ENCODE assay signal across 10 cellular contexts in the genomic region with DNA sequence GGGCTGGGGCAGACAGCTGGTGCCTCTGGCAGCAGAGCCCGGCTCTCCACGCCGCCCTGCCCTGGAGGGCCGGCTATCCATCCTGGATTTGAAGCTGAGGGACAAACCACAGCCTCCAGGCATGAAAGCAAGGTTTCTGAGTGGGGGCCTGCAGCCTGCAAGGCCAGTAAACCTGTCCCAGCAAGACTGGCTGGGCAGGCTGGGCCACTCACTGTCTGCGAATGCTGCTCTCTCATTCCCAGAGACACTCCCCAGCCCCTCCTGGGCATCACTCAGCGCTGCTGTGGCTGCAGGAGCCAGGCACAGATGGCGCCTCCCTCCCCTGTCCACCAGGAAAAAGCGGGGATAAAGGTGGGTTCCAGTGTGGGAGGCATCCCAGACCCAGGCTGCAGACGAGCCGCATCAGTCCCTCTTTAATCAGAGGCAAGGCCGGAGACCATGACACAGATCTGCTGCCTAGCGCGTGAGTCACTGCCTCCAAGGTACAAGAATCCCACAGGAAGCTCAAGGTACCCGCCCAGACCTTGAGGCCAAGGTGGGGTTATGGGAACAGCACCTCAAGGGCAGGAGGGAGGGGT.
DNase-seq lines count a peak whose midpoint lies in the region; ATAC-seq and TF ChIP-seq lines count a peak whose summit lies in the region.
"Had no signal": no experiment of that assay in that cellular context is flagged by ENCODE, and none has a peak within 500 bp of the region (broad histone marks: within the 10 kb centered on the region; RNA-seq: fewer than 3 reads in every experiment).

No MANE protein-coding gene starts in this region.

- peak overlapping the region; percentile 56 for H3K4me3 ChIP-seq in PC-3 (ENCODE audit: low read length)
- no peak overlapping the region for H3K4me3 ChIP-seq in prostate gland

- DNase-seq in GM03348 (ENCODE audit: low spot score), result peak; percentile 62
- peak; percentile 92 for DNase-seq in PC-3
- peak; percentile 70 for DNase-seq in prostate gland (ENCODE audit: low spot score)
- DNase-seq in NCI-H446 treated with DMSO at 0.1 percent for 48 hours (lab: John Stamatoyannopoulos, UW), result no peak
- DNase-seq in UCSD-AML1 (lab: John Stamatoyannopoulos, UW; ENCODE audit: unreplicated experiment), result no peak
- DNase-seq: erythroblast had no signal

- intact Hi-C loops in PC-3 (cut with micrococcal nuclease) (loop anchor here (2.0 kb wide), 1 partner anchor 119 kb away; a partner anchor contains a TSS), prostate gland (cut with DNase I) (no loop called here)

- H4K20me1 ChIP-seq in PC-3 (ENCODE audit: low read length), result no peaks in the 10 kb centered on the region

- CTCF ChIA-PET in PC-3 (lab: Charles Lee), result no interaction called here

- no peak for TF ChIP-seq POLR2A in prostate gland (IDR thresholded peaks at IDR 0.05)

- ATAC-seq in PC-3 (peak; percentile 87), esophagus mucosa (peak; percentile 91), HG03108 (IDR thresholded peaks at IDR 0.05; ENCODE audit: unreplicated experiment) (no peak), GM21381 (IDR thresholded peaks at IDR 0.05; ENCODE audit: unreplicated experiment) (no peak)
- ATAC-seq: activated T-helper 17 cell treated with anti-CD3 and anti-CD28 coated beads, Interleukin-2, amount 50 U/mL, for 72 hours had no signal

- H3K9me2 ChIP-seq in PC-3 (replicated peaks; ENCODE audit: low read length), result no peaks in the 10 kb centered on the region

- 0 out of 2 replicates have a peak overlapping the region, but pooled peaks have one; percentile 54 for H2AFZ ChIP-seq in PC-3 (ENCODE audit: low read length)

- POLR2A ChIA-PET in PC-3 (lab: Charles Lee; ENCODE audit: unreplicated experiment), result interaction anchor here (1.1 kb wide), 1 partner anchor 70 kb away, joined by 3 read pairs; no protein-coding TSS in a partner anchor

- peak overlapping the region; percentile 85 for H3K9ac ChIP-seq in PC-3 (ENCODE audit: low read length)

- 54% methylated on average over 10 of the region's 14 CpGs for WGBS in prostate gland

- H3K4me2 ChIP-seq in PC-3 (ENCODE audit: low read length), result peak overlapping the region; percentile 83

- peaks cover 6% of the 10 kb centered on the region for H3F3A ChIP-seq in PC-3 (ENCODE audit: low read length, unreplicated experiment)

- H3K4me1 ChIP-seq in PC-3 (ENCODE audit: insufficient read depth, low read length) (peaks cover 25% of the 10 kb centered on the region), prostate gland (replicated peaks) (peaks cover 15% of the 10 kb centered on the region)

- H3K27me3 ChIP-seq in PC-3 (ENCODE audit: low read length) (no peaks in the 10 kb centered on the region), prostate gland (replicated peaks; ENCODE audit: insufficient read depth) (no peaks in the 10 kb centered on the region)

- H3K9me3 ChIP-seq in PC-3 (ENCODE audit: low read length), result no peaks in the 10 kb centered on the region
- H3K9me3 ChIP-seq in prostate gland, result no peaks in the 10 kb centered on the region

- H3K79me2 ChIP-seq in PC-3 (ENCODE audit: low read length), result peaks cover 45% of the 10 kb centered on the region

- H3K36me3 ChIP-seq in PC-3 (ENCODE audit: low read depth, low read length), result no peaks in the 10 kb centered on the region
- no peaks in the 10 kb centered on the region for H3K36me3 ChIP-seq in prostate gland

- no TSS peak for BruUV-seq in PC-3 (replicated peaks; lab: Mats Ljungman, UMichigan)

- H3K27ac ChIP-seq in PC-3 (ENCODE audit: low read length) (peak overlapping the region; percentile 100), prostate gland (no peak overlapping the region)

- no peak for TF ChIP-seq CTCF in PC-3 (conservative IDR thresholded peaks at IDR 0.05; ENCODE audit: low read depth, low read length)
- peak in 1 of 4 experiments; percentile 11 for TF ChIP-seq CTCF in prostate gland (IDR thresholded peaks at IDR 0.05)

Comparison
In these comparisons a context has a peak if more than half of its experiments do, and no peak if none do; other contexts are left out.
1. DNase-seq: peak in GM03348 (single experiment), PC-3 (single experiment) and prostate gland (single experiment); none in NCI-H446 treated with DMSO at 0.1 percent for 48 hours (single experiment) and UCSD-AML1 (single experiment).
2. ATAC-seq: peak in PC-3 (single experiment) and esophagus mucosa (single experiment); none in HG03108 (single experiment) and GM21381 (single experiment).